ENCODE assay signal across 1 cellular context in genomic region chr3:102481050-102481449, GRCh38.
TF ChIP-seq lines count a peak whose summit lies in the region.

No MANE protein-coding gene starts in this region.

TF ChIP-seq in SK-N-SH treated with all-trans-retinoic acid at 6 μM for 48 hours, 23 proteins besides CTCF, POLR2A, EP300 and RAD21 (continued from another document):
- TF ChIP-seq PATZ1 (CRISPR knock-in tag; IDR thresholded peaks at IDR 0.05; ENCODE audit: borderline replicate concordance) (no peak), CREB5 (CRISPR knock-in tag; IDR thresholded peaks at IDR 0.05; ENCODE audit: low read depth) (no peak), SNAI2 (CRISPR knock-in tag; IDR thresholded peaks at IDR 0.05) (no peak), ZNF8 (CRISPR knock-in tag; IDR thresholded peaks at IDR 0.05) (no peak), TOX (CRISPR knock-in tag; IDR thresholded peaks at IDR 0.05; ENCODE audit: borderline replicate concordance) (no peak)
